ENCODE assay signal across 10 cellular contexts in genomic region chr2:238230699-238231098, GRCh38. TPM values are rescaled to one million over a fixed set of nuclear protein-coding genes. Genes with fewer than 3 reads are reported as not detected.
A peak's percentile ranks its signal among the peaks of the same experiment; 100 is the strongest.
DNase-seq lines count a peak whose midpoint lies in the region; ATAC-seq and TF ChIP-seq lines count a peak whose summit lies in the region.
"Had no signal": no experiment of that assay in that cellular context is flagged by ENCODE, and none has a peak within 500 bp of the region (broad histone marks: within the 10 kb centered on the region; RNA-seq: fewer than 3 reads in every experiment).

No MANE protein-coding gene starts in this region.

- H3K4me3 Mint-ChIP-seq in activated CD4-positive, alpha-beta T cell treated with anti-CD3 and anti-CD28 coated beads, Interleukin-2, amount 10 ng/mL, durations not matched to agents 7 days and 5 days, result peak overlapping the region; percentile 72
- peak overlapping the region; percentile 85 for H3K4me3 Mint-ChIP-seq in memory B cell
- no peak overlapping the region for H3K4me3 Mint-ChIP-seq in Caco-2 (ENCODE audit: unreplicated experiment)

- CTCF ChIA-PET in activated CD4-positive, alpha-beta T cell treated with anti-CD3 and anti-CD28 coated beads, Interleukin-2, amount 10 ng/mL, durations not matched to agents 7 days and 5 days (lab: Charles Lee), result interaction anchor here (1.5 kb wide), 1 partner anchor 54 kb away, joined by 4 read pairs; no protein-coding TSS in a partner anchor
- CTCF ChIA-PET in A673 (lab: Charles Lee), result no interaction called here
- CTCF ChIA-PET in Caco-2 (lab: Charles Lee), result no interaction called here

- H3K27me3 ChIP-seq in adipocyte (replicated peaks; ENCODE audit: control insufficient read depth, insufficient read depth, low read length) (peaks cover 16% of the 10 kb centered on the region), subcutaneous abdominal adipose tissue (ENCODE audit: control insufficient read depth in 5 of 5, insufficient read depth in 4 of 5, low read length in 5 of 5) (peaks cover 0 to 4% (median 0%) of the 10 kb centered on the region in 5 donors), A673 (replicated peaks; ENCODE audit: insufficient read depth, low read depth, low read length, poor library complexity) (no peaks in the 10 kb centered on the region), Caco-2 (replicated peaks; ENCODE audit: control insufficient read depth, insufficient read depth, low read length) (no peaks in the 10 kb centered on the region)

- H3K27ac ChIP-seq in subcutaneous abdominal adipose tissue (ENCODE audit: low read depth, low read length), result no peak overlapping the region
- H3K27ac ChIP-seq in A673 (ENCODE audit: low read depth, low read length, poor library complexity, severe bottlenecking), result no peak overlapping the region
- H3K27ac ChIP-seq: prostate gland had no signal

- BruUV-seq in A673 (replicated peaks; lab: Mats Ljungman, UMichigan), result no TSS peak
- no TSS peak for BruUV-seq in Caco-2 (replicated peaks; lab: Mats Ljungman, UMichigan)

- H3K4me1 Mint-ChIP-seq in activated CD4-positive, alpha-beta T cell treated with anti-CD3 and anti-CD28 coated beads, Interleukin-2, amount 10 ng/mL, durations not matched to agents 7 days and 5 days, result peaks cover 22% of the 10 kb centered on the region
- H3K4me1 Mint-ChIP-seq in memory B cell (peaks cover 18% of the 10 kb centered on the region), Caco-2 (ENCODE audit: low read depth, unreplicated experiment) (no peaks in the 10 kb centered on the region)

- peak overlapping the region; percentile 66 for H3K9ac ChIP-seq in adipocyte (ENCODE audit: low read length)
- H3K9ac ChIP-seq in subcutaneous abdominal adipose tissue (ENCODE audit: low read length in 5 of 5), result peak overlapping the region in 1 of 5 donors; percentile 63

- DNase-seq in activated CD4-positive, alpha-beta T cell treated with anti-CD3 and anti-CD28 coated beads, Interleukin-2, amount 10 ng/mL, durations not matched to agents 7 days and 5 days, result no peak
- DNase-seq in activated CD4-positive, alpha-beta T cell treated with anti-CD3 and anti-CD28 coated beads for 4 hours, result no peak
- DNase-seq in adipocyte (ENCODE audit: low read depth), result no peak
- no peak for DNase-seq in memory B cell (ENCODE audit: low spot score in 2 of 2)
- DNase-seq in A673 (ENCODE audit: low spot score), result no peak
- DNase-seq in foreskin fibroblast, result no peak
- DNase-seq in Caco-2, result no peak
- DNase-seq: RPMI8226 had no signal

- intact Hi-C loops in A673 (cut with micrococcal nuclease; ENCODE audit: unreplicated experiment) (no loop called here), Caco-2 (cut with micrococcal nuclease; ENCODE audit: unreplicated experiment) (no loop called here)

- H3K36me3 Mint-ChIP-seq in activated CD4-positive, alpha-beta T cell treated with anti-CD3 and anti-CD28 coated beads, Interleukin-2, amount 10 ng/mL, durations not matched to agents 7 days and 5 days (ENCODE audit: low read depth), result no peaks in the 10 kb centered on the region
- H3K36me3 Mint-ChIP-seq in memory B cell, result peaks cover 5% of the 10 kb centered on the region
- H3K36me3 Mint-ChIP-seq in Caco-2 (ENCODE audit: insufficient read depth, unreplicated experiment), result no peaks in the 10 kb centered on the region

- no peak for ATAC-seq in memory B cell (ENCODE audit: low read depth)

- peaks cover 31% of the 10 kb centered on the region for H3K27me3 Mint-ChIP-seq in activated CD4-positive, alpha-beta T cell treated with anti-CD3 and anti-CD28 coated beads, Interleukin-2, amount 10 ng/mL, durations not matched to agents 7 days and 5 days
- peaks cover 12% of the 10 kb centered on the region for H3K27me3 Mint-ChIP-seq in memory B cell
- peaks cover 5% of the 10 kb centered on the region for H3K27me3 Mint-ChIP-seq in Caco-2 (ENCODE audit: insufficient read depth, unreplicated experiment)

- POLR2A ChIA-PET in activated CD4-positive, alpha-beta T cell treated with anti-CD3 and anti-CD28 coated beads, Interleukin-2, amount 10 ng/mL, durations not matched to agents 7 days and 5 days (lab: Charles Lee), result no interaction called here
- POLR2A ChIA-PET in A673 (lab: Charles Lee; ENCODE audit: low non-redundant PET) (no interaction called here), Caco-2 (lab: Charles Lee) (no interaction called here)

- no peaks in the 10 kb centered on the region for H3K36me3 ChIP-seq in adipocyte (ENCODE audit: control insufficient read depth, insufficient read depth, low read length, severe bottlenecking)
- peaks cover 0 to 3% (median 0%) of the 10 kb centered on the region in 5 donors for H3K36me3 ChIP-seq in subcutaneous abdominal adipose tissue (ENCODE audit: control insufficient read depth in 5 of 5, insufficient read depth in 5 of 5, low read length in 5 of 5)
- no peaks in the 10 kb centered on the region for H3K36me3 ChIP-seq in A673 (ENCODE audit: insufficient read depth, low read length, poor library complexity, severe bottlenecking)
- H3K36me3 ChIP-seq in Caco-2 (ENCODE audit: control insufficient read depth, insufficient read depth, low read length), result no peaks in the 10 kb centered on the region
- H3K36me3 ChIP-seq: prostate gland had no signal

- peak overlapping the region; percentile 75 for H3K4me3 ChIP-seq in adipocyte (ENCODE audit: low read length)
- H3K4me3 ChIP-seq in subcutaneous abdominal adipose tissue (ENCODE audit: low read depth in 1 of 5, low read length in 5 of 5), result peak overlapping the region in 4 of 5 donors; percentile 22 to 58 (median 55)
- H3K4me3 ChIP-seq in A673 (ENCODE audit: low read depth, low read length, poor library complexity, severe bottlenecking), result no peak overlapping the region
- H3K4me3 ChIP-seq in foreskin fibroblast (ENCODE audit: low read depth in 1 of 2, low read length in 2 of 2), result no peak overlapping the region
- no peak overlapping the region for H3K4me3 ChIP-seq in Caco-2 (ENCODE audit: low read depth, low read length)

- peaks cover 7% of the 10 kb centered on the region for H3K9me3 Mint-ChIP-seq in activated CD4-positive, alpha-beta T cell treated with anti-CD3 and anti-CD28 coated beads, Interleukin-2, amount 10 ng/mL, durations not matched to agents 7 days and 5 days
- H3K9me3 Mint-ChIP-seq in memory B cell (no peaks in the 10 kb centered on the region), Caco-2 (ENCODE audit: unreplicated experiment) (no peaks in the 10 kb centered on the region)

- H3K4me1 ChIP-seq in adipocyte (ENCODE audit: control insufficient read depth, insufficient read depth, low read length), result peaks cover 3% of the 10 kb centered on the region
- peaks cover 0 to 21% (median 13%) of the 10 kb centered on the region in 5 donors for H3K4me1 ChIP-seq in subcutaneous abdominal adipose tissue (ENCODE audit: control insufficient read depth in 5 of 5, insufficient read depth in 5 of 5, low read length in 5 of 5)
- peaks cover 3% of the 10 kb centered on the region for H3K4me1 ChIP-seq in A673 (ENCODE audit: insufficient read depth, low read length, poor library complexity, severe bottlenecking)
- no peaks in the 10 kb centered on the region for H3K4me1 ChIP-seq in Caco-2
- H3K4me1 ChIP-seq: prostate gland had no signal

- no peaks in the 10 kb centered on the region for H3K9me3 ChIP-seq in adipocyte (ENCODE audit: control insufficient read depth, low read length)
- H3K9me3 ChIP-seq in subcutaneous abdominal adipose tissue (ENCODE audit: control insufficient read depth in 5 of 5, low read length in 5 of 5), result no peaks in the 10 kb centered on the region
- no peaks in the 10 kb centered on the region for H3K9me3 ChIP-seq in A673 (ENCODE audit: low read depth, low read length, poor library complexity, severe bottlenecking)
- H3K9me3 ChIP-seq in Caco-2, result no peaks in the 10 kb centered on the region
- H3K9me3 ChIP-seq: prostate gland had no signal

- no peak overlapping the region for H3K27ac Mint-ChIP-seq in activated CD4-positive, alpha-beta T cell treated with anti-CD3 and anti-CD28 coated beads, Interleukin-2, amount 10 ng/mL, durations not matched to agents 7 days and 5 days
- H3K27ac Mint-ChIP-seq in memory B cell (no peak overlapping the region), Caco-2 (ENCODE audit: unreplicated experiment) (no peak overlapping the region)

- no peak for TF ChIP-seq CTCF in A673 (conservative IDR thresholded peaks at IDR 0.05; ENCODE audit: low read depth, low read length)
- no peak for TF ChIP-seq CTCF in foreskin fibroblast (IDR thresholded peaks at IDR 0.05; ENCODE audit: low read depth, low read length)
- no peak for TF ChIP-seq CTCF in Caco-2 (IDR thresholded peaks at IDR 0.05; ENCODE audit: insufficient read depth in 1 of 2, low read depth in 1 of 2, low read length in 1 of 2, severe bottlenecking in 1 of 2, unreplicated experiment in 1 of 2)

RNA-seq across cellular contexts. Expression of gene HES6, which starts 9.1 kb away (rescaled TPM):
- 1 to 10 TPM; 1.8 to 3.2 TPM for total RNA-seq in activated CD4-positive, alpha-beta T cell treated with anti-CD3 and anti-CD28 coated beads, Interleukin-2, amount 10 ng/mL, durations not matched to agents 7 days and 5 days
- total RNA-seq in A673 (2021), result 17.2 and 26.9 TPM in 2 replicates
- 21.2 and 22.1 TPM in 2 replicates for total RNA-seq in Caco-2 (2022)

RNA-seq across cellular contexts. Expression of gene ILKAP, which starts 27.2 kb away (rescaled TPM):
- 10 to 100 TPM; 59.1 to 63.2 TPM for total RNA-seq in activated CD4-positive, alpha-beta T cell treated with anti-CD3 and anti-CD28 coated beads, Interleukin-2, amount 10 ng/mL, durations not matched to agents 7 days and 5 days
- total RNA-seq in A673 (2021) (65.1 and 71.6 TPM in 2 replicates), Caco-2 (2022) (31.6 and 32.2 TPM in 2 replicates)

RNA-seq across cellular contexts. Expression of gene PER2, which starts 57.7 kb away (rescaled TPM):
- total RNA-seq in activated CD4-positive, alpha-beta T cell treated with anti-CD3 and anti-CD28 coated beads, Interleukin-2, amount 10 ng/mL, durations not matched to agents 7 days and 5 days, result 10 to 100 TPM; 11.8 to 13.1 TPM
- 6.8 and 7.5 TPM in 2 replicates for total RNA-seq in A673 (2021)
- 12.2 and 12.5 TPM in 2 replicates for total RNA-seq in Caco-2 (2022)

Comparison
In these comparisons a context has a peak if more than half of its experiments do, and no peak if none do; other contexts are left out.
1. H3K4me3 ChIP-seq: peak in adipocyte (single experiment) and subcutaneous abdominal adipose tissue (4 of 5); none in A673 (single experiment), foreskin fibroblast (0 of 2) and Caco-2 (single experiment).